ENCODE assay signal across 20 cellular contexts in the genomic region with DNA sequence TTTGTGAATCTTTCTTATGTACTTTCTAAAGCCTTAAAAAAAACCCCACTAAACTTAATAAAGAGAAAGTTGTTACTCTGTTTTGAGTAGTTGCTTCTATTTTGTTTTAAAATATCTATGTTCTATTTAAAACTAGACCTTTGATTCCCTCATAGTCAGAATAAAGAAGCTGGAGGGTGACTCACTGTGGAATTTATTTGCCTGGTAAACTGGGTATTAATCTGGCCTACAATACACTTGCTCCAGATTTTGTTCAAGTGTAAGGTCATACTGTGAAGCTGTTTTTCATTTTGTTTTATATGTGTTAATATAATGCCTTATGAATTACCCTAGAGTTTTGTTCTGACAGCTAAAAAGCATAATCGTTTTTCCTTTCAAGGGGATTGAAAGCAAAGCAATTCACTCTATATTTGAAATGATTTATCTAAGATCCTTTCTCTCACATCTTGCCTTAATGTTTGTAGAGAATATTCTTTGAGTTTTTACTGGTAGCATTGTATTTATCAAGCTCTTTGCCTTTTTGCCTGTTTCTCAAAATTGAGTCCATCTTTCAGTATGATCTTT.
DNase-seq lines count a peak whose midpoint lies in the region; ATAC-seq and TF ChIP-seq lines count a peak whose summit lies in the region.
"Had no signal": no experiment of that assay in that cellular context is flagged by ENCODE, and none has a peak within 500 bp of the region (broad histone marks: within the 10 kb centered on the region; RNA-seq: fewer than 3 reads in every experiment).

No MANE protein-coding gene starts in this region.

- peak overlapping the region; percentile 17 for H3K9ac ChIP-seq in Loucy (ENCODE audit: low read depth, low read length, poor library complexity, severe bottlenecking)

- H3K27ac ChIP-seq in DOHH2 (ENCODE audit: low read depth, low read length): 0 out of 2 replicates have a peak overlapping the region, but pooled peaks have one; percentile 1
- H3K27ac ChIP-seq in foreskin keratinocyte: no peak overlapping the region
- H3K27ac ChIP-seq: dorsolateral prefrontal cortex, left lung, testis had no signal

- H3K9me3 ChIP-seq in DOHH2 (ENCODE audit: control insufficient read depth, insufficient read depth, low read length) (no peaks in the 10 kb centered on the region), Loucy (ENCODE audit: insufficient read depth, low read depth, low read length) (no peaks in the 10 kb centered on the region)
- H3K9me3 ChIP-seq: left lung, testis had no signal

- no peak for ATAC-seq in foreskin keratinocyte
- ATAC-seq: esophagus mucosa, left lung had no signal

- H3K36me3 ChIP-seq in DOHH2 (ENCODE audit: control insufficient read depth, low read length) (no peaks in the 10 kb centered on the region), Loucy (ENCODE audit: insufficient read depth, low read length) (no peaks in the 10 kb centered on the region)
- H3K36me3 ChIP-seq: left lung had no signal

- H3K4me1 ChIP-seq in DOHH2 (ENCODE audit: control insufficient read depth, low read length) (peaks cover 22% of the 10 kb centered on the region), Loucy (ENCODE audit: insufficient read depth, low read length, poor library complexity, severe bottlenecking) (peaks cover 4% of the 10 kb centered on the region), foreskin keratinocyte (peaks cover 9% of the 10 kb centered on the region)
- H3K4me1 ChIP-seq: left lung, testis had no signal

- H3K27me3 ChIP-seq in DOHH2 (ENCODE audit: control insufficient read depth, low read length) (no peaks in the 10 kb centered on the region), Loucy (ENCODE audit: insufficient read depth, low read length, poor library complexity, severe bottlenecking) (no peaks in the 10 kb centered on the region), foreskin keratinocyte (no peaks in the 10 kb centered on the region)
- H3K27me3 ChIP-seq: left lung, testis had no signal

- H3K9me2 ChIP-seq in DOHH2 (replicated peaks; ENCODE audit: control insufficient read depth, low read length) (no peaks in the 10 kb centered on the region), Loucy (replicated peaks; ENCODE audit: low read depth, low read length) (no peaks in the 10 kb centered on the region)

- peak overlapping the region; percentile 60 for H3K4me2 ChIP-seq in DOHH2 (ENCODE audit: low read length)
- peak overlapping the region; percentile 55 for H3K4me2 ChIP-seq in Loucy (ENCODE audit: low read depth, low read length, poor library complexity, severe bottlenecking)

- H3K4me3 ChIP-seq in DOHH2 (ENCODE audit: low read length): peak overlapping the region; percentile 41; the same call in 1 of the 2 replicates
- peak overlapping the region; percentile 38 for H3K4me3 ChIP-seq in Loucy (ENCODE audit: low read length, poor library complexity, severe bottlenecking)
- H3K4me3 ChIP-seq in epithelial cell of esophagus (ENCODE audit: low read length): no peak overlapping the region
- H3K4me3 ChIP-seq: dorsolateral prefrontal cortex, left lung, testis had no signal

- DNase-seq in epithelial cell of esophagus (ENCODE audit: low read depth): peak; percentile 9
- DNase-seq in renal cortical epithelial cell (ENCODE audit: low read depth): peak; percentile 19
- DNase-seq in NCI-H510A (lab: John Stamatoyannopoulos, UW): no peak
- DNase-seq in foreskin keratinocyte: no peak
- no peak for DNase-seq in NCI-H2029 (lab: John Stamatoyannopoulos, UW)
- DNase-seq in NCI-H748 treated with DMSO at 0.1 percent for 48 hours (lab: John Stamatoyannopoulos, UW): no peak
- DNase-seq: activated CD4-positive, alpha-beta T cell treated with anti-CD3 and anti-CD28 coated beads, Interleukin-2, amount 10 ng/mL, durations not matched to agents 7 days and 5 days; activated CD8-positive, alpha-beta memory T cell treated with anti-CD3 and anti-CD28 coated beads, Interleukin-2, amount 50 U/mL, for 4 hours; AML-193; dorsolateral prefrontal cortex; glutamatergic neuron; H7; left lung; NCI-H1930; NCI-H526; SHP77 treated with DMSO at 0.1 percent for 48 hours; testis had no signal

- TF ChIP-seq CTCF in DOHH2 (IDR thresholded peaks at IDR 0.05; ENCODE audit: low read depth, low read length, poor library complexity, severe bottlenecking) (no peak), Loucy (conservative IDR thresholded peaks at IDR 0.05; ENCODE audit: low read length) (no peak), epithelial cell of esophagus (IDR thresholded peaks at IDR 0.05; ENCODE audit: insufficient read depth, low read depth, low read length, missing control alignments) (no peak), foreskin keratinocyte (conservative IDR thresholded peaks at IDR 0.05) (no peak)

- no peaks in the 10 kb centered on the region for H3K79me2 ChIP-seq in DOHH2 (ENCODE audit: control insufficient read depth, low read length)
- H3K79me2 ChIP-seq in Loucy (ENCODE audit: insufficient read depth, low read length): no peaks in the 10 kb centered on the region

- H4K20me1 ChIP-seq in DOHH2 (ENCODE audit: control insufficient read depth, insufficient read depth, low read depth, low read length): no peaks in the 10 kb centered on the region
- H4K20me1 ChIP-seq in Loucy (ENCODE audit: insufficient read depth, low read length, poor library complexity, severe bottlenecking): no peaks in the 10 kb centered on the region

- H3F3A ChIP-seq in DOHH2 (ENCODE audit: control insufficient read depth, insufficient read depth) (no peaks in the 10 kb centered on the region), Loucy (ENCODE audit: low read depth) (no peaks in the 10 kb centered on the region)

- H2AFZ ChIP-seq in Loucy (ENCODE audit: low read length): peak overlapping the region; percentile 89

Comparison
In these comparisons a context has a peak if more than half of its experiments do, and no peak if none do; other contexts are left out.
1. DNase-seq: peak in epithelial cell of esophagus (single experiment) and renal cortical epithelial cell (single experiment); none in NCI-H510A (single experiment), foreskin keratinocyte (0 of 2), NCI-H2029 (single experiment) and NCI-H748 treated with DMSO at 0.1 percent for 48 hours (single experiment).